13 cellular contexts compared by ENCODE assay signal in genomic region chr5:39104221-39104620, GRCh38.
"Had no signal": no experiment of that assay in that cellular context is flagged by ENCODE, and none has a peak within 500 bp of the region (broad histone marks: within the 10 kb centered on the region; RNA-seq: fewer than 3 reads in every experiment).

No MANE protein-coding gene starts in this region.

- H3K4me3 ChIP-seq: ascending aorta, skin epidermis, tibial artery had no signal

- H3K27me3 ChIP-seq: ascending aorta, tibial artery had no signal

- DNase-seq: activated CD4-positive, alpha-beta T cell treated with anti-CD3 and anti-CD28 coated beads, Interleukin-2, amount 10 ng/mL, durations not matched to agents 24 days and 14 days; activated naive CD8-positive, alpha-beta T cell treated with anti-CD3 and anti-CD28 coated beads, Interleukin-2, amount 10 ng/mL, durations not matched to agents 7 days and 5 days; hippocampal formation; left ventricle myocardium superior; tibial artery had no signal

- H3K9me3 Mint-ChIP-seq: activated CD4-positive, alpha-beta T cell treated with anti-CD3 and anti-CD28 coated beads, Interleukin-2, amount 10 ng/mL, durations not matched to agents 24 days and 14 days; activated naive CD8-positive, alpha-beta T cell treated with anti-CD3 and anti-CD28 coated beads, Interleukin-2, amount 10 ng/mL, durations not matched to agents 7 days and 5 days; activated T-helper 2 cell treated with anti-CD3 and anti-CD28 coated beads, Interferon-gamma antibody, Interleukin-2, Interleukin-4, amounts not matched to agents 10 μg/mL and 5 μg/mL and 100 μg/mL, durations not matched to agents 14 hours and 24 hours and 36 hours; T-helper 1 cell treated with Interleukin-12 subunit alpha and Interleukin-12 subunit beta and Interleukin-4 antibody, amounts not matched to agents 30 μg/mL and 1 μg/mL, for 36 hours; WTC11 had no signal

- H3K27me3 Mint-ChIP-seq: activated CD4-positive, alpha-beta T cell treated with anti-CD3 and anti-CD28 coated beads, Interleukin-2, amount 10 ng/mL, durations not matched to agents 24 days and 14 days; activated naive CD8-positive, alpha-beta T cell treated with anti-CD3 and anti-CD28 coated beads, Interleukin-2, amount 10 ng/mL, durations not matched to agents 7 days and 5 days had no signal

- H3K36me3 Mint-ChIP-seq: WTC11 had no signal

- H3K4me1 ChIP-seq: ascending aorta had no signal

- ATAC-seq: esophagus mucosa, left ventricle myocardium superior, SK-N-SH treated with all-trans-retinoic acid at 6 μM for 48 hours, WTC11 had no signal

- H3K27ac ChIP-seq: ascending aorta, skin epidermis, tibial artery had no signal

- H3K36me3 ChIP-seq: ascending aorta, tibial artery had no signal

- FAIRE-seq: endometrium had no signal

- H3K9me3 ChIP-seq: ascending aorta, tibial artery had no signal

- H3K27ac Mint-ChIP-seq: activated CD4-positive, alpha-beta T cell treated with anti-CD3 and anti-CD28 coated beads, Interleukin-2, amount 10 ng/mL, durations not matched to agents 24 days and 14 days; activated T-helper 2 cell treated with anti-CD3 and anti-CD28 coated beads, Interferon-gamma antibody, Interleukin-2, Interleukin-4, amounts not matched to agents 10 μg/mL and 5 μg/mL and 100 μg/mL, durations not matched to agents 14 hours and 24 hours and 36 hours; T-helper 1 cell treated with Interleukin-12 subunit alpha and Interleukin-12 subunit beta and Interleukin-4 antibody, amounts not matched to agents 30 μg/mL and 1 μg/mL, for 36 hours; WTC11 had no signal

- H3K4me1 Mint-ChIP-seq: WTC11 had no signal

- H3K4me3 Mint-ChIP-seq: activated CD4-positive, alpha-beta T cell treated with anti-CD3 and anti-CD28 coated beads, Interleukin-2, amount 10 ng/mL, durations not matched to agents 24 days and 14 days; activated naive CD8-positive, alpha-beta T cell treated with anti-CD3 and anti-CD28 coated beads, Interleukin-2, amount 10 ng/mL, durations not matched to agents 7 days and 5 days; T-helper 1 cell treated with Interleukin-12 subunit alpha and Interleukin-12 subunit beta and Interleukin-4 antibody, amounts not matched to agents 30 μg/mL and 1 μg/mL, for 36 hours; WTC11 had no signal
